15 cellular contexts compared by ENCODE assay signal in genomic region chr11:8698379-8698851, GRCh38. TPM values are rescaled to one million over a fixed set of nuclear protein-coding genes. Genes with fewer than 3 reads are reported as not detected.
DNase-seq lines count a peak whose midpoint lies in the region; ATAC-seq and TF ChIP-seq lines count a peak whose summit lies in the region.
"Had no signal": no experiment of that assay in that cellular context is flagged by ENCODE, and none has a peak within 500 bp of the region (broad histone marks: within the 10 kb centered on the region; RNA-seq: fewer than 3 reads in every experiment).

No MANE protein-coding gene starts in this region.

- H3K4me3 Mint-ChIP-seq in activated T-helper 17 cell treated with anti-CD3 and anti-CD28 coated beads, Interleukin-2, amount 50 U/mL, for 72 hours = no peak overlapping the region
- H3K4me3 Mint-ChIP-seq: activated B cell treated with CpG ODN at 0.5 μM for 24 hours; T-helper 1 cell treated with Interleukin-12 subunit alpha and Interleukin-12 subunit beta and Interleukin-4 antibody, amounts not matched to agents 30 μg/mL and 1 μg/mL, for 36 hours had no signal

- H3K36me3 ChIP-seq in HUES48 (ENCODE audit: control insufficient read depth, insufficient read depth, low read length) (peaks cover 43% of the 10 kb centered on the region), suprapubic skin (peaks cover 70% of the 10 kb centered on the region), prostate gland (peaks cover 0 to 9% of the 10 kb centered on the region in 2 donors)

- 81% methylated on average over 3 of the region's 5 CpGs for WGBS in suprapubic skin
- WGBS in prostate gland = 75% methylated on average over 5 of the region's 5 CpGs

- ATAC-seq in HG02885 (IDR thresholded peaks at IDR 0.05; ENCODE audit: poor library complexity, unreplicated experiment) = no peak
- no peak for ATAC-seq in activated T-helper 17 cell treated with anti-CD3 and anti-CD28 coated beads, Interleukin-2, amount 50 U/mL, for 72 hours (replicated peaks)
- ATAC-seq: left lung, Right ventricle myocardium inferior had no signal

- no peaks in the 10 kb centered on the region for H3K36me3 Mint-ChIP-seq in activated T-helper 17 cell treated with anti-CD3 and anti-CD28 coated beads, Interleukin-2, amount 50 U/mL, for 72 hours (ENCODE audit: low read depth)

- no peak overlapping the region for H3K27ac Mint-ChIP-seq in activated T-helper 17 cell treated with anti-CD3 and anti-CD28 coated beads, Interleukin-2, amount 50 U/mL, for 72 hours
- H3K27ac Mint-ChIP-seq: activated B cell treated with CpG ODN at 0.5 μM for 24 hours; T-helper 1 cell treated with Interleukin-12 subunit alpha and Interleukin-12 subunit beta and Interleukin-4 antibody, amounts not matched to agents 30 μg/mL and 1 μg/mL, for 36 hours had no signal

- H3K9me3 ChIP-seq in HUES48 (ENCODE audit: control insufficient read depth, insufficient read depth, low read length) = no peaks in the 10 kb centered on the region
- H3K9me3 ChIP-seq in suprapubic skin = no peaks in the 10 kb centered on the region
- H3K9me3 ChIP-seq in prostate gland = no peaks in the 10 kb centered on the region
- H3K9me3 ChIP-seq: left lung had no signal

- H3K4me1 ChIP-seq in HUES48 (ENCODE audit: control insufficient read depth, insufficient read depth, low read length) (peaks cover 44% of the 10 kb centered on the region), suprapubic skin (peaks cover 15% of the 10 kb centered on the region), prostate gland (replicated peaks) (no peaks in the 10 kb centered on the region)
- H3K4me1 ChIP-seq: left lung had no signal

- no peaks in the 10 kb centered on the region for H3K9me3 Mint-ChIP-seq in activated T-helper 17 cell treated with anti-CD3 and anti-CD28 coated beads, Interleukin-2, amount 50 U/mL, for 72 hours
- H3K9me3 Mint-ChIP-seq: activated B cell treated with CpG ODN at 0.5 μM for 24 hours; T-helper 1 cell treated with Interleukin-12 subunit alpha and Interleukin-12 subunit beta and Interleukin-4 antibody, amounts not matched to agents 30 μg/mL and 1 μg/mL, for 36 hours had no signal

- peaks cover 5% of the 10 kb centered on the region for H3K4me1 Mint-ChIP-seq in activated T-helper 17 cell treated with anti-CD3 and anti-CD28 coated beads, Interleukin-2, amount 50 U/mL, for 72 hours

- H3K27me3 Mint-ChIP-seq in activated T-helper 17 cell treated with anti-CD3 and anti-CD28 coated beads, Interleukin-2, amount 50 U/mL, for 72 hours = no peaks in the 10 kb centered on the region
- H3K27me3 Mint-ChIP-seq: activated B cell treated with CpG ODN at 0.5 μM for 24 hours had no signal

- H3K27ac ChIP-seq in HUES48 (ENCODE audit: low read depth, low read length) = peak overlapping the region; percentile 83
- H3K27ac ChIP-seq in cingulate gyrus (ENCODE audit: low read depth, low read length) = peak overlapping the region; percentile 13
- peak overlapping the region; percentile 29 for H3K27ac ChIP-seq in suprapubic skin
- H3K27ac ChIP-seq in prostate gland = no peak overlapping the region
- H3K27ac ChIP-seq: left lung had no signal

- H3K4me3 ChIP-seq in HUES48 (ENCODE audit: low read depth, low read length) (no peak overlapping the region), suprapubic skin (no peak overlapping the region), prostate gland (no peak overlapping the region)
- H3K4me3 ChIP-seq: left lung had no signal

- intact Hi-C loops in prostate gland (cut with DNase I) = no loop called here

- TF ChIP-seq POLR2A in suprapubic skin (IDR thresholded peaks at IDR 0.05) = no peak
- TF ChIP-seq POLR2A in prostate gland (IDR thresholded peaks at IDR 0.05) = no peak

- DNase-seq in mucosa of gallbladder (ENCODE audit: low spot score) = peak; percentile 56
- peak in 1 of 2 donors; percentile 27 for DNase-seq in suprapubic skin (ENCODE audit: low spot score in 2 of 2)
- no peak for DNase-seq in prostate gland (ENCODE audit: low spot score)
- DNase-seq: activated B cell treated with CpG ODN at 0.5 μM for 24 hours; NCI-H2029 treated with DMSO at 0.1 percent for 48 hours; NCI-H524; stimulated activated CD4-positive, alpha-beta T cell treated with anti-CD3 and anti-CD28 coated beads, Interleukin-15, amount 100 ng/mL, for 24 hours; stimulated activated naive CD4-positive, alpha-beta T cell treated with Interleukin-2 at 50 U/mL for 16 hours had no signal

- peak overlapping the region; percentile 1; the same call in 1 of the 2 replicates for H3K9ac ChIP-seq in HUES48 (ENCODE audit: low read depth, low read length)

- no peak for TF ChIP-seq EP300 in suprapubic skin (IDR thresholded peaks at IDR 0.05)

- no peak for TF ChIP-seq CTCF in suprapubic skin (IDR thresholded peaks at IDR 0.05)
- no peak for TF ChIP-seq CTCF in prostate gland (IDR thresholded peaks at IDR 0.05)

- H3K27me3 ChIP-seq in HUES48 (ENCODE audit: control insufficient read depth, insufficient read depth, low read length) (no peaks in the 10 kb centered on the region), suprapubic skin (no peaks in the 10 kb centered on the region), prostate gland (replicated peaks; ENCODE audit: insufficient read depth) (no peaks in the 10 kb centered on the region)
- H3K27me3 ChIP-seq: left lung had no signal

RNA-seq across cellular contexts. Expression of gene RPL27A, which starts 15.8 kb away (rescaled TPM):
- total RNA-seq in mucosa of gallbladder (513 TPM), suprapubic skin (1,000 to 10,000 TPM in 3 of 4 donors, 100 to 1,000 TPM in 1; 822 to 1,505 (median 1,124) TPM), prostate gland (1,000 to 10,000 TPM in 1 of 2 donors, 100 to 1,000 TPM in 1; 693 to 1,360 TPM)
- 1,000 to 10,000 TPM; 1,241 to 1,415 TPM for total RNA-seq in activated T-helper 17 cell treated with anti-CD3 and anti-CD28 coated beads, Interleukin-2, amount 50 U/mL, for 72 hours

RNA-seq across cellular contexts. Expression of gene TRIM66, which starts 15.9 kb away (rescaled TPM):
- total RNA-seq in mucosa of gallbladder = 7.1 TPM
- total RNA-seq in suprapubic skin = 10 to 100 TPM in 3 of 4 donors, 1 to 10 TPM in 1; 9.9 to 20.3 (median 11.7) TPM
- 10 to 100 TPM in 1 of 2 donors, 1 to 10 TPM in 1; 2.8 to 10.5 TPM for total RNA-seq in prostate gland
- total RNA-seq in activated T-helper 17 cell treated with anti-CD3 and anti-CD28 coated beads, Interleukin-2, amount 50 U/mL, for 72 hours = 10 to 100 TPM; 15.2 to 19.9 TPM

Comparison
In these comparisons a context has a peak if more than half of its experiments do, and no peak if none do; other contexts are left out.
1. H3K27ac ChIP-seq: peak in HUES48 (single experiment), cingulate gyrus (single experiment) and suprapubic skin (single experiment); none in prostate gland (0 of 2).